ENCODE assay signal across 1 cellular context in the genomic region with DNA sequence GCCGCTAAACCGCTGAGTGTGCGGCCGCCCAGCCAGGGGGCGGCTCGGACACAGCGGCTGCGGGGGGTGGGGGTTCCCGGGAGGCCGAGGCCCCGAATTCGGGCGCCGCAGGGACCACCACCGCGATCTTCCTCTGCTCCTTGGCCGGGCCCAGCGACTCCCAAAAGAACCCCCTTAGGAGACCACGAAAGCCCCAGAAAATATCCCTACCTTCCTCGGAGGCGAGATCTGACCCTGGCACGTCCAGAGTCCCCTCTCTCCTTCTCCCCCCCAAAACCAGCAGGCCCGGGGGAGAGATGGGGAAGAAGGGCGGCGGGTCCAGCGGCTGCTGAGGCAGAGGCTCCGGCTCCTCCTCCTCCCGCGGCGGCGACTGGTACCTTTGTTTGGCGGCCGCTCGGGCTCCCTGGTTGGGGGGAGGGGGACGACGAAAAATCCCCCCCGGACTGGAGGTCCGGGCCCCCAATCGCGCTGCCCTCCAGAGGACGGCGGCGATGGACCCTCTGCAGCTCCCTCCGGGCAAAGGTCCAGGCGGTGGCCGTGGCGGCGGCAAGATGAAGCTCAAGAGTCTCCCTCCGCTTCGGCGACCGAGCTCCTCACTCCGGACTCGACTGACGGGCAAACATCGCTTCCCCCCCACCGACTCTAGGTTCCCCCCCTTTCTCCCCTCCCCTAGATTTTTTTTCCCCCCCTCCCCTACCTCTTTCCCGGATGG.
TF ChIP-seq lines count a peak whose summit lies in the region.

A gene with protein sequence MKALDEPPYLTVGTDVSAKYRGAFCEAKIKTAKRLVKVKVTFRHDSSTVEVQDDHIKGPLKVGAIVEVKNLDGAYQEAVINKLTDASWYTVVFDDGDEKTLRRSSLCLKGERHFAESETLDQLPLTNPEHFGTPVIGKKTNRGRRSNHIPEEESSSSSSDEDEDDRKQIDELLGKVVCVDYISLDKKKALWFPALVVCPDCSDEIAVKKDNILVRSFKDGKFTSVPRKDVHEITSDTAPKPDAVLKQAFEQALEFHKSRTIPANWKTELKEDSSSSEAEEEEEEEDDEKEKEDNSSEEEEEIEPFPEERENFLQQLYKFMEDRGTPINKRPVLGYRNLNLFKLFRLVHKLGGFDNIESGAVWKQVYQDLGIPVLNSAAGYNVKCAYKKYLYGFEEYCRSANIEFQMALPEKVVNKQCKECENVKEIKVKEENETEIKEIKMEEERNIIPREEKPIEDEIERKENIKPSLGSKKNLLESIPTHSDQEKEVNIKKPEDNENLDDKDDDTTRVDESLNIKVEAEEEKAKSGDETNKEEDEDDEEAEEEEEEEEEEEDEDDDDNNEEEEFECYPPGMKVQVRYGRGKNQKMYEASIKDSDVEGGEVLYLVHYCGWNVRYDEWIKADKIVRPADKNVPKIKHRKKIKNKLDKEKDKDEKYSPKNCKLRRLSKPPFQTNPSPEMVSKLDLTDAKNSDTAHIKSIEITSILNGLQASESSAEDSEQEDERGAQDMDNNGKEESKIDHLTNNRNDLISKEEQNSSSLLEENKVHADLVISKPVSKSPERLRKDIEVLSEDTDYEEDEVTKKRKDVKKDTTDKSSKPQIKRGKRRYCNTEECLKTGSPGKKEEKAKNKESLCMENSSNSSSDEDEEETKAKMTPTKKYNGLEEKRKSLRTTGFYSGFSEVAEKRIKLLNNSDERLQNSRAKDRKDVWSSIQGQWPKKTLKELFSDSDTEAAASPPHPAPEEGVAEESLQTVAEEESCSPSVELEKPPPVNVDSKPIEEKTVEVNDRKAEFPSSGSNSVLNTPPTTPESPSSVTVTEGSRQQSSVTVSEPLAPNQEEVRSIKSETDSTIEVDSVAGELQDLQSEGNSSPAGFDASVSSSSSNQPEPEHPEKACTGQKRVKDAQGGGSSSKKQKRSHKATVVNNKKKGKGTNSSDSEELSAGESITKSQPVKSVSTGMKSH (N-terminal part only) (minus strand): TSS at position 621 of the 712 bp plus-strand sequence. CDS start 1,260 bp downstream, outside the sequence.

TF ChIP-seq in K562, 482 proteins besides CTCF, POLR2A, EP300 and RAD21 (continues in another document):
- TF ChIP-seq MECOM (CRISPR knock-in tag; IDR thresholded peaks at IDR 0.05) = no peak
- TF ChIP-seq PCBP2 (IDR thresholded peaks at IDR 0.05; ENCODE audit: low read depth, low read length, poor library complexity, severe bottlenecking) = no peak
- no peak for TF ChIP-seq XRCC4 (IDR thresholded peaks at IDR 0.05; ENCODE audit: extremely low read depth, insufficient read depth, insufficient read length)
- no peak; a peak in 1 of 4 replicates for TF ChIP-seq TBL1XR1 (IDR thresholded peaks at IDR 0.05; ENCODE audit: low read length in 2 of 2)
- peak; percentile 60; the same call in 1 of the 2 replicates for TF ChIP-seq PML (IDR thresholded peaks at IDR 0.05; ENCODE audit: low read length)
- TF ChIP-seq ETV1 (tag; conservative IDR thresholded peaks at IDR 0.05; ENCODE audit: low read depth) = no peak
- peak; percentile 86 for TF ChIP-seq TAF1 (IDR thresholded peaks at IDR 0.05; ENCODE audit: control insufficient read depth, extremely low read depth, insufficient read depth, low read length, severe bottlenecking)
- TF ChIP-seq ZNF146 (CRISPR knock-in tag; IDR thresholded peaks at IDR 0.05; ENCODE audit: unreplicated experiment) = peak; percentile 12
- no peak for TF ChIP-seq TEAD1 (CRISPR knock-in tag; IDR thresholded peaks at IDR 0.05)
- no peak for TF ChIP-seq SNIP1 (IDR thresholded peaks at IDR 0.05; ENCODE audit: low read depth)
- TF ChIP-seq NCOA2 (IDR thresholded peaks at IDR 0.05; ENCODE audit: partially characterized antibody in 2 of 2) = no peak
- TF ChIP-seq ZNF263 (CRISPR knock-in tag; IDR thresholded peaks at IDR 0.05; ENCODE audit: borderline replicate concordance) = peak; percentile 79
- TF ChIP-seq FOXK2 (conservative IDR thresholded peaks at IDR 0.05 in 1 of 2, IDR thresholded peaks at IDR 0.05 in 1 of 2; ENCODE audit: low read depth in 2 of 2) = no peak
- no peak for TF ChIP-seq ZNF79 (CRISPR knock-in tag; IDR thresholded peaks at IDR 0.05; ENCODE audit: low read depth)
- no peak for TF ChIP-seq POLR2AphosphoS2 (IDR thresholded peaks at IDR 0.05; ENCODE audit: low read length)
- TF ChIP-seq NFYB (IDR thresholded peaks at IDR 0.05; ENCODE audit: extremely low read depth, insufficient read length) = no peak
- no peak for TF ChIP-seq ZNF77 (CRISPR knock-in tag; IDR thresholded peaks at IDR 0.05)
- peak; percentile 63; the same call in 1 of the 2 replicates for TF ChIP-seq ZNF583 (CRISPR knock-in tag; IDR thresholded peaks at IDR 0.05)
- no peak for TF ChIP-seq TCF7 (IDR thresholded peaks at IDR 0.05; ENCODE audit: borderline replicate concordance)
- no peak for TF ChIP-seq ZNF586 (CRISPR knock-in tag; conservative IDR thresholded peaks at IDR 0.05)
- TF ChIP-seq SOX6 (IDR thresholded peaks at IDR 0.05) = no peak
- TF ChIP-seq, protein P1, sequence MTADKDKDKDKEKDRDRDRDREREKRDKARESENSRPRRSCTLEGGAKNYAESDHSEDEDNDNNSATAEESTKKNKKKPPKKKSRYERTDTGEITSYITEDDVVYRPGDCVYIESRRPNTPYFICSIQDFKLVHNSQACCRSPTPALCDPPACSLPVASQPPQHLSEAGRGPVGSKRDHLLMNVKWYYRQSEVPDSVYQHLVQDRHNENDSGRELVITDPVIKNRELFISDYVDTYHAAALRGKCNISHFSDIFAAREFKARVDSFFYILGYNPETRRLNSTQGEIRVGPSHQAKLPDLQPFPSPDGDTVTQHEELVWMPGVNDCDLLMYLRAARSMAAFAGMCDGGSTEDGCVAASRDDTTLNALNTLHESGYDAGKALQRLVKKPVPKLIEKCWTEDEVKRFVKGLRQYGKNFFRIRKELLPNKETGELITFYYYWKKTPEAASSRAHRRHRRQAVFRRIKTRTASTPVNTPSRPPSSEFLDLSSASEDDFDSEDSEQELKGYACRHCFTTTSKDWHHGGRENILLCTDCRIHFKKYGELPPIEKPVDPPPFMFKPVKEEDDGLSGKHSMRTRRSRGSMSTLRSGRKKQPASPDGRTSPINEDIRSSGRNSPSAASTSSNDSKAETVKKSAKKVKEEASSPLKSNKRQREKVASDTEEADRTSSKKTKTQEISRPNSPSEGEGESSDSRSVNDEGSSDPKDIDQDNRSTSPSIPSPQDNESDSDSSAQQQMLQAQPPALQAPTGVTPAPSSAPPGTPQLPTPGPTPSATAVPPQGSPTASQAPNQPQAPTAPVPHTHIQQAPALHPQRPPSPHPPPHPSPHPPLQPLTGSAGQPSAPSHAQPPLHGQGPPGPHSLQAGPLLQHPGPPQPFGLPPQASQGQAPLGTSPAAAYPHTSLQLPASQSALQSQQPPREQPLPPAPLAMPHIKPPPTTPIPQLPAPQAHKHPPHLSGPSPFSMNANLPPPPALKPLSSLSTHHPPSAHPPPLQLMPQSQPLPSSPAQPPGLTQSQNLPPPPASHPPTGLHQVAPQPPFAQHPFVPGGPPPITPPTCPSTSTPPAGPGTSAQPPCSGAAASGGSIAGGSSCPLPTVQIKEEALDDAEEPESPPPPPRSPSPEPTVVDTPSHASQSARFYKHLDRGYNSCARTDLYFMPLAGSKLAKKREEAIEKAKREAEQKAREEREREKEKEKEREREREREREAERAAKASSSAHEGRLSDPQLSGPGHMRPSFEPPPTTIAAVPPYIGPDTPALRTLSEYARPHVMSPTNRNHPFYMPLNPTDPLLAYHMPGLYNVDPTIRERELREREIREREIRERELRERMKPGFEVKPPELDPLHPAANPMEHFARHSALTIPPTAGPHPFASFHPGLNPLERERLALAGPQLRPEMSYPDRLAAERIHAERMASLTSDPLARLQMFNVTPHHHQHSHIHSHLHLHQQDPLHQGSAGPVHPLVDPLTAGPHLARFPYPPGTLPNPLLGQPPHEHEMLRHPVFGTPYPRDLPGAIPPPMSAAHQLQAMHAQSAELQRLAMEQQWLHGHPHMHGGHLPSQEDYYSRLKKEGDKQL (CRISPR knock-in tag; IDR thresholded peaks at IDR 0.05; ENCODE audit: borderline replicate concordance) = no peak
- peak; percentile 39; the same call in 1 of the 2 replicates for TF ChIP-seq GTF2F1 (IDR thresholded peaks at IDR 0.05; ENCODE audit: low read depth, low read length)
- TF ChIP-seq HMG20B (CRISPR knock-in tag; IDR thresholded peaks at IDR 0.05) = no peak; the same call in 1 of the 2 replicates
- TF ChIP-seq, protein P2, sequence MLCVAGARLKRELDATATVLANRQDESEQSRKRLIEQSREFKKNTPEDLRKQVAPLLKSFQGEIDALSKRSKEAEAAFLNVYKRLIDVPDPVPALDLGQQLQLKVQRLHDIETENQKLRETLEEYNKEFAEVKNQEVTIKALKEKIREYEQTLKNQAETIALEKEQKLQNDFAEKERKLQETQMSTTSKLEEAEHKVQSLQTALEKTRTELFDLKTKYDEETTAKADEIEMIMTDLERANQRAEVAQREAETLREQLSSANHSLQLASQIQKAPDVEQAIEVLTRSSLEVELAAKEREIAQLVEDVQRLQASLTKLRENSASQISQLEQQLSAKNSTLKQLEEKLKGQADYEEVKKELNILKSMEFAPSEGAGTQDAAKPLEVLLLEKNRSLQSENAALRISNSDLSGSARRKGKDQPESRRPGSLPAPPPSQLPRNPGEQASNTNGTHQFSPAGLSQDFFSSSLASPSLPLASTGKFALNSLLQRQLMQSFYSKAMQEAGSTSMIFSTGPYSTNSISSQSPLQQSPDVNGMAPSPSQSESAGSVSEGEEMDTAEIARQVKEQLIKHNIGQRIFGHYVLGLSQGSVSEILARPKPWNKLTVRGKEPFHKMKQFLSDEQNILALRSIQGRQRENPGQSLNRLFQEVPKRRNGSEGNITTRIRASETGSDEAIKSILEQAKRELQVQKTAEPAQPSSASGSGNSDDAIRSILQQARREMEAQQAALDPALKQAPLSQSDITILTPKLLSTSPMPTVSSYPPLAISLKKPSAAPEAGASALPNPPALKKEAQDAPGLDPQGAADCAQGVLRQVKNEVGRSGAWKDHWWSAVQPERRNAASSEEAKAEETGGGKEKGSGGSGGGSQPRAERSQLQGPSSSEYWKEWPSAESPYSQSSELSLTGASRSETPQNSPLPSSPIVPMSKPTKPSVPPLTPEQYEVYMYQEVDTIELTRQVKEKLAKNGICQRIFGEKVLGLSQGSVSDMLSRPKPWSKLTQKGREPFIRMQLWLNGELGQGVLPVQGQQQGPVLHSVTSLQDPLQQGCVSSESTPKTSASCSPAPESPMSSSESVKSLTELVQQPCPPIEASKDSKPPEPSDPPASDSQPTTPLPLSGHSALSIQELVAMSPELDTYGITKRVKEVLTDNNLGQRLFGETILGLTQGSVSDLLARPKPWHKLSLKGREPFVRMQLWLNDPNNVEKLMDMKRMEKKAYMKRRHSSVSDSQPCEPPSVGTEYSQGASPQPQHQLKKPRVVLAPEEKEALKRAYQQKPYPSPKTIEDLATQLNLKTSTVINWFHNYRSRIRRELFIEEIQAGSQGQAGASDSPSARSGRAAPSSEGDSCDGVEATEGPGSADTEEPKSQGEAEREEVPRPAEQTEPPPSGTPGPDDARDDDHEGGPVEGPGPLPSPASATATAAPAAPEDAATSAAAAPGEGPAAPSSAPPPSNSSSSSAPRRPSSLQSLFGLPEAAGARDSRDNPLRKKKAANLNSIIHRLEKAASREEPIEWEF (CRISPR knock-in tag; IDR thresholded peaks at IDR 0.05) = no peak
- TF ChIP-seq, protein P3, sequence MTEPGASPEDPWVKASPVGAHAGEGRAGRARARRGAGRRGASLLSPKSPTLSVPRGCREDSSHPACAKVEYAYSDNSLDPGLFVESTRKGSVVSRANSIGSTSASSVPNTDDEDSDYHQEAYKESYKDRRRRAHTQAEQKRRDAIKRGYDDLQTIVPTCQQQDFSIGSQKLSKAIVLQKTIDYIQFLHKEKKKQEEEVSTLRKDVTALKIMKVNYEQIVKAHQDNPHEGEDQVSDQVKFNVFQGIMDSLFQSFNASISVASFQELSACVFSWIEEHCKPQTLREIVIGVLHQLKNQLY (CRISPR knock-in tag; conservative IDR thresholded peaks at IDR 0.05) = 0 out of 4 replicates have a peak, but pooled peaks of 1 of the 2 experiments have one; percentile 81
- no peak for TF ChIP-seq ZNF561 (CRISPR knock-in tag; conservative IDR thresholded peaks at IDR 0.05)
- TF ChIP-seq ZNF239 (CRISPR knock-in tag; IDR thresholded peaks at IDR 0.05) = no peak
- TF ChIP-seq POLR2B (IDR thresholded peaks at IDR 0.05; ENCODE audit: low read depth, partially characterized antibody) = peak; percentile 58
- no peak for TF ChIP-seq GTF2A2 (tag; IDR thresholded peaks at IDR 0.05)
- TF ChIP-seq HNRNPL (IDR thresholded peaks at IDR 0.05; ENCODE audit: low read depth, low read length) = no peak
- TF ChIP-seq ZNF436 (CRISPR knock-in tag; IDR thresholded peaks at IDR 0.05) = no peak
- TF ChIP-seq SMARCA4 (IDR thresholded peaks at IDR 0.05) = 0 out of 2 replicates have a peak, but pooled peaks have one; percentile 31
- no peak for TF ChIP-seq TEAD2 (tag; IDR thresholded peaks at IDR 0.05)
- no peak for TF ChIP-seq MTF1 (CRISPR knock-in tag; IDR thresholded peaks at IDR 0.05; ENCODE audit: borderline replicate concordance)
- TF ChIP-seq HNRNPH1 (optimal IDR thresholded peaks at IDR 0.05; ENCODE audit: low read depth, low read length) = no peak
- TF ChIP-seq, protein P4, sequence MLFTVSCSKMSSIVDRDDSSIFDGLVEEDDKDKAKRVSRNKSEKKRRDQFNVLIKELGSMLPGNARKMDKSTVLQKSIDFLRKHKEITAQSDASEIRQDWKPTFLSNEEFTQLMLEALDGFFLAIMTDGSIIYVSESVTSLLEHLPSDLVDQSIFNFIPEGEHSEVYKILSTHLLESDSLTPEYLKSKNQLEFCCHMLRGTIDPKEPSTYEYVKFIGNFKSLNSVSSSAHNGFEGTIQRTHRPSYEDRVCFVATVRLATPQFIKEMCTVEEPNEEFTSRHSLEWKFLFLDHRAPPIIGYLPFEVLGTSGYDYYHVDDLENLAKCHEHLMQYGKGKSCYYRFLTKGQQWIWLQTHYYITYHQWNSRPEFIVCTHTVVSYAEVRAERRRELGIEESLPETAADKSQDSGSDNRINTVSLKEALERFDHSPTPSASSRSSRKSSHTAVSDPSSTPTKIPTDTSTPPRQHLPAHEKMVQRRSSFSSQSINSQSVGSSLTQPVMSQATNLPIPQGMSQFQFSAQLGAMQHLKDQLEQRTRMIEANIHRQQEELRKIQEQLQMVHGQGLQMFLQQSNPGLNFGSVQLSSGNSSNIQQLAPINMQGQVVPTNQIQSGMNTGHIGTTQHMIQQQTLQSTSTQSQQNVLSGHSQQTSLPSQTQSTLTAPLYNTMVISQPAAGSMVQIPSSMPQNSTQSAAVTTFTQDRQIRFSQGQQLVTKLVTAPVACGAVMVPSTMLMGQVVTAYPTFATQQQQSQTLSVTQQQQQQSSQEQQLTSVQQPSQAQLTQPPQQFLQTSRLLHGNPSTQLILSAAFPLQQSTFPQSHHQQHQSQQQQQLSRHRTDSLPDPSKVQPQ (CRISPR knock-in tag; IDR thresholded peaks at IDR 0.05; ENCODE audit: borderline replicate concordance) = no peak
- TF ChIP-seq PRPF4 (IDR thresholded peaks at IDR 0.05; ENCODE audit: insufficient read depth, low read depth, low read length, poor library complexity, severe bottlenecking) = no peak
- TF ChIP-seq, protein P5, sequence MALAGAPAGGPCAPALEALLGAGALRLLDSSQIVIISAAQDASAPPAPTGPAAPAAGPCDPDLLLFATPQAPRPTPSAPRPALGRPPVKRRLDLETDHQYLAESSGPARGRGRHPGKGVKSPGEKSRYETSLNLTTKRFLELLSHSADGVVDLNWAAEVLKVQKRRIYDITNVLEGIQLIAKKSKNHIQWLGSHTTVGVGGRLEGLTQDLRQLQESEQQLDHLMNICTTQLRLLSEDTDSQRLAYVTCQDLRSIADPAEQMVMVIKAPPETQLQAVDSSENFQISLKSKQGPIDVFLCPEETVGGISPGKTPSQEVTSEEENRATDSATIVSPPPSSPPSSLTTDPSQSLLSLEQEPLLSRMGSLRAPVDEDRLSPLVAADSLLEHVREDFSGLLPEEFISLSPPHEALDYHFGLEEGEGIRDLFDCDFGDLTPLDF (CRISPR knock-in tag; IDR thresholded peaks at IDR 0.05) = no peak; the same call in 1 of the 2 replicates
- TF ChIP-seq MAFK (IDR thresholded peaks at IDR 0.05; ENCODE audit: low read length) = no peak
